Comparison of ENCODE assay signal across 19 cellular contexts in genomic region chr15:35439291-35439690, GRCh38.
DNase-seq lines count a peak whose midpoint lies in the region; TF ChIP-seq lines count a peak whose summit lies in the region.
"Had no signal": no experiment of that assay in that cellular context is flagged by ENCODE, and none has a peak within 500 bp of the region (broad histone marks: within the 10 kb centered on the region; RNA-seq: fewer than 3 reads in every experiment).

No MANE protein-coding gene starts in this region.

- intact Hi-C loops in activated T-helper 1 cell treated with anti-CD3 and anti-CD28 coated beads, Interleukin-12 subunit alpha, Interleukin-12 subunit beta, Interleukin-2, Interleukin-4 antibody, amounts not matched to agents 30 ng/mL and 10 ng/mL and 1 ng/mL, durations not matched to agents 14 hours and 24 hours and 36 hours (cut with micrococcal nuclease) = no loop called here

- H3K4me1 Mint-ChIP-seq in mesothelial cell of epicardium = peaks cover 29% of the 10 kb centered on the region
- H3K4me1 Mint-ChIP-seq in activated T-helper 1 cell treated with anti-CD3 and anti-CD28 coated beads, Interleukin-12 subunit alpha, Interleukin-12 subunit beta, Interleukin-2, Interleukin-4 antibody, amounts not matched to agents 30 ng/mL and 10 ng/mL and 1 ng/mL, durations not matched to agents 14 hours and 24 hours and 36 hours (ENCODE audit: low read depth) = no peaks in the 10 kb centered on the region
- H3K4me1 Mint-ChIP-seq: activated CD4-positive, alpha-beta memory T cell treated with anti-CD3 and anti-CD28 coated beads, Interleukin-2, amount 10 ng/mL, durations not matched to agents 7 days and 5 days; activated naive CD8-positive, alpha-beta T cell treated with anti-CD3 and anti-CD28 coated beads, Interleukin-2, amount 10 ng/mL, durations not matched to agents 7 days and 5 days; natural killer cell had no signal

- no peak overlapping the region for H3K4me3 ChIP-seq in WERI-Rb-1 (ENCODE audit: low read depth, low read length)
- H3K4me3 ChIP-seq: Peyer's patch had no signal

- H3K9me3 ChIP-seq in WERI-Rb-1 (ENCODE audit: severe bottlenecking) = peaks cover 6% of the 10 kb centered on the region
- H3K9me3 ChIP-seq: Peyer's patch had no signal

- H3K27ac ChIP-seq in WERI-Rb-1 = no peak overlapping the region
- H3K27ac ChIP-seq: Peyer's patch had no signal

- peaks cover 19% of the 10 kb centered on the region for H3K9me3 Mint-ChIP-seq in mesothelial cell of epicardium
- H3K9me3 Mint-ChIP-seq in activated T-helper 1 cell treated with anti-CD3 and anti-CD28 coated beads, Interleukin-12 subunit alpha, Interleukin-12 subunit beta, Interleukin-2, Interleukin-4 antibody, amounts not matched to agents 30 ng/mL and 10 ng/mL and 1 ng/mL, durations not matched to agents 14 hours and 24 hours and 36 hours = peaks cover 4% of the 10 kb centered on the region
- H3K9me3 Mint-ChIP-seq: activated CD4-positive, alpha-beta memory T cell treated with anti-CD3 and anti-CD28 coated beads, Interleukin-2, amount 10 ng/mL, durations not matched to agents 7 days and 5 days; natural killer cell; stimulated activated naive CD8-positive, alpha-beta T cell treated with anti-CD3 and anti-CD28 coated beads, Interleukin-15, Interleukin-2, amounts not matched to agents 100 ng/mL and 50 ng/mL, for 24 hours had no signal

- TF ChIP-seq CTCF in AG09319 (IDR thresholded peaks at IDR 0.05; ENCODE audit: low read depth, low read length) = no peak
- TF ChIP-seq CTCF in mesothelial cell of epicardium (IDR thresholded peaks at IDR 0.05; ENCODE audit: unreplicated experiment) = no peak
- TF ChIP-seq CTCF in WERI-Rb-1 (IDR thresholded peaks at IDR 0.05; ENCODE audit: low read depth, low read length) = no peak

- DNase-seq in AG09319 (ENCODE audit: extremely low read depth, low read depth) = peak; percentile 88
- peak; percentile 36 for DNase-seq in M059J (ENCODE audit: low read depth)
- peak; percentile 90 for DNase-seq in cerebellar cortex (ENCODE audit: low spot score)
- no peak for DNase-seq in mesothelial cell of epicardium (ENCODE audit: low spot score in 2 of 2, unreplicated experiment in 2 of 2)
- no peak for DNase-seq in pons (ENCODE audit: low spot score)
- DNase-seq in activated T-helper 1 cell treated with anti-CD3 and anti-CD28 coated beads, Interleukin-12 subunit alpha, Interleukin-12 subunit beta, Interleukin-2, Interleukin-4 antibody, amounts not matched to agents 30 ng/mL and 10 ng/mL and 1 ng/mL, durations not matched to agents 14 hours and 24 hours and 36 hours (ENCODE audit: low spot score) = no peak
- no peak for DNase-seq in KG1 (lab: John Stamatoyannopoulos, UW)
- no peak for DNase-seq in WERI-Rb-1
- DNase-seq: ACHN; activated CD4-positive, alpha-beta memory T cell treated with anti-CD3 and anti-CD28 coated beads, Interleukin-2, amount 10 ng/mL, durations not matched to agents 7 days and 5 days; activated naive CD8-positive, alpha-beta T cell treated with anti-CD3 and anti-CD28 coated beads, Interleukin-2, amount 10 ng/mL, durations not matched to agents 7 days and 5 days; Calu3; cerebellar nuclear complex; natural killer cell; NCI-H2029; NCI-H526 treated with DMSO at 0.1 percent for 48 hours; Peyer's patch; stimulated activated CD4-positive, alpha-beta T cell treated with anti-CD3 and anti-CD28 coated beads, Interleukin-15, amount 100 ng/mL, for 24 hours had no signal

- H3K27me3 ChIP-seq in WERI-Rb-1 (ENCODE audit: insufficient read depth, low read depth, severe bottlenecking) = no peaks in the 10 kb centered on the region
- H3K27me3 ChIP-seq: Peyer's patch had no signal

- H3K27ac Mint-ChIP-seq in mesothelial cell of epicardium = peak overlapping the region; percentile 73
- no peak overlapping the region for H3K27ac Mint-ChIP-seq in activated T-helper 1 cell treated with anti-CD3 and anti-CD28 coated beads, Interleukin-12 subunit alpha, Interleukin-12 subunit beta, Interleukin-2, Interleukin-4 antibody, amounts not matched to agents 30 ng/mL and 10 ng/mL and 1 ng/mL, durations not matched to agents 14 hours and 24 hours and 36 hours
- H3K27ac Mint-ChIP-seq: activated CD4-positive, alpha-beta memory T cell treated with anti-CD3 and anti-CD28 coated beads, Interleukin-2, amount 10 ng/mL, durations not matched to agents 7 days and 5 days; activated naive CD8-positive, alpha-beta T cell treated with anti-CD3 and anti-CD28 coated beads, Interleukin-2, amount 10 ng/mL, durations not matched to agents 7 days and 5 days; natural killer cell; stimulated activated naive CD8-positive, alpha-beta T cell treated with anti-CD3 and anti-CD28 coated beads, Interleukin-15, Interleukin-2, amounts not matched to agents 100 ng/mL and 50 ng/mL, for 24 hours had no signal

- H3K27me3 Mint-ChIP-seq in mesothelial cell of epicardium (ENCODE audit: low read depth) = no peaks in the 10 kb centered on the region
- no peaks in the 10 kb centered on the region for H3K27me3 Mint-ChIP-seq in activated T-helper 1 cell treated with anti-CD3 and anti-CD28 coated beads, Interleukin-12 subunit alpha, Interleukin-12 subunit beta, Interleukin-2, Interleukin-4 antibody, amounts not matched to agents 30 ng/mL and 10 ng/mL and 1 ng/mL, durations not matched to agents 14 hours and 24 hours and 36 hours (ENCODE audit: insufficient read depth)
- H3K27me3 Mint-ChIP-seq: activated CD4-positive, alpha-beta memory T cell treated with anti-CD3 and anti-CD28 coated beads, Interleukin-2, amount 10 ng/mL, durations not matched to agents 7 days and 5 days; activated naive CD8-positive, alpha-beta T cell treated with anti-CD3 and anti-CD28 coated beads, Interleukin-2, amount 10 ng/mL, durations not matched to agents 7 days and 5 days; stimulated activated naive CD8-positive, alpha-beta T cell treated with anti-CD3 and anti-CD28 coated beads, Interleukin-15, Interleukin-2, amounts not matched to agents 100 ng/mL and 50 ng/mL, for 24 hours had no signal

- H3K36me3 Mint-ChIP-seq in mesothelial cell of epicardium = peaks cover 37% of the 10 kb centered on the region
- no peaks in the 10 kb centered on the region for H3K36me3 Mint-ChIP-seq in activated T-helper 1 cell treated with anti-CD3 and anti-CD28 coated beads, Interleukin-12 subunit alpha, Interleukin-12 subunit beta, Interleukin-2, Interleukin-4 antibody, amounts not matched to agents 30 ng/mL and 10 ng/mL and 1 ng/mL, durations not matched to agents 14 hours and 24 hours and 36 hours (ENCODE audit: low read depth)
- H3K36me3 Mint-ChIP-seq: activated naive CD8-positive, alpha-beta T cell treated with anti-CD3 and anti-CD28 coated beads, Interleukin-2, amount 10 ng/mL, durations not matched to agents 7 days and 5 days had no signal

- no peaks in the 10 kb centered on the region for H3K36me3 ChIP-seq in WERI-Rb-1
- H3K36me3 ChIP-seq: Peyer's patch had no signal

- H3K4me3 Mint-ChIP-seq in mesothelial cell of epicardium = no peak overlapping the region
- H3K4me3 Mint-ChIP-seq in activated T-helper 1 cell treated with anti-CD3 and anti-CD28 coated beads, Interleukin-12 subunit alpha, Interleukin-12 subunit beta, Interleukin-2, Interleukin-4 antibody, amounts not matched to agents 30 ng/mL and 10 ng/mL and 1 ng/mL, durations not matched to agents 14 hours and 24 hours and 36 hours = no peak overlapping the region
- H3K4me3 Mint-ChIP-seq: activated CD4-positive, alpha-beta memory T cell treated with anti-CD3 and anti-CD28 coated beads, Interleukin-2, amount 10 ng/mL, durations not matched to agents 7 days and 5 days; activated naive CD8-positive, alpha-beta T cell treated with anti-CD3 and anti-CD28 coated beads, Interleukin-2, amount 10 ng/mL, durations not matched to agents 7 days and 5 days; natural killer cell; stimulated activated naive CD8-positive, alpha-beta T cell treated with anti-CD3 and anti-CD28 coated beads, Interleukin-15, Interleukin-2, amounts not matched to agents 100 ng/mL and 50 ng/mL, for 24 hours had no signal

Comparison
In these comparisons a context has a peak if more than half of its experiments do, and no peak if none do; other contexts are left out.
1. DNase-seq: peak in AG09319 (single experiment), M059J (single experiment) and cerebellar cortex (single experiment); none in mesothelial cell of epicardium (0 of 2), pons (single experiment), activated T-helper 1 cell treated with anti-CD3 and anti-CD28 coated beads, Interleukin-12 subunit alpha, Interleukin-12 subunit beta, Interleukin-2, Interleukin-4 antibody, amounts not matched to agents 30 ng/mL and 10 ng/mL and 1 ng/mL, durations not matched to agents 14 hours and 24 hours and 36 hours (single experiment), KG1 (single experiment) and WERI-Rb-1 (single experiment).